In the genomic region with DNA sequence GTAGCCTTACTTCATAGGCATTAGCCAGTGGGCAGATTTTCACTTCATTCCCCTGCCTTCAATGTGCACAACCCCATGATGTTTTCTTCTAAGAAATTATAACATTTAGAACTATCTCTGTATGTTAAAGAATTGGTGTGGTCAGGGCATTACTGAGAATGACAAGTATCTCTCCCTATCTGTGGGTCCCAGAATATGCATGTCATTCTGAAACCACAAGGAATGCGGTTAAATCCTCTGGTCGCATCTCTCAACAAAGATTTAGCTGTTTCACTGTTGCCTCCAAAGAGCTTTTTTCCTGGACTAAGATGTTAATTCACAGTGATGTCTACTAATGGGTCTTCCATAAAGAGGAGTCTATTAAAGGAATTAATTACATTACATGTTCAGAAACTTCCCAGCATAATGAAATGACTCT, we compare ENCODE assay signal across 15 cellular contexts.
DNase-seq lines count a peak whose midpoint lies in the region; ATAC-seq and TF ChIP-seq lines count a peak whose summit lies in the region.
"Had no signal": no experiment of that assay in that cellular context is flagged by ENCODE, and none has a peak within 500 bp of the region (broad histone marks: within the 10 kb centered on the region; RNA-seq: fewer than 3 reads in every experiment).

No MANE protein-coding gene starts in this region.

- no peak overlapping the region for H3K23ac ChIP-seq in mesenchymal stem cell (ENCODE audit: low read length in 2 of 2)

- peaks cover 68% of the 10 kb centered on the region for H3K4me1 ChIP-seq in Loucy (ENCODE audit: insufficient read depth, low read length, poor library complexity, severe bottlenecking)
- peaks cover 7% of the 10 kb centered on the region for H3K4me1 ChIP-seq in mesenchymal stem cell (ENCODE audit: control insufficient read depth, insufficient read depth, low read depth, low read length)
- no peaks in the 10 kb centered on the region for H3K4me1 ChIP-seq in foreskin keratinocyte
- H3K4me1 ChIP-seq: tibial nerve had no signal

- no peaks in the 10 kb centered on the region for H3K9me2 ChIP-seq in Loucy (replicated peaks; ENCODE audit: low read depth, low read length)

- H3K14ac ChIP-seq in mesenchymal stem cell (ENCODE audit: low read length in 2 of 2): no peak overlapping the region

- no peaks in the 10 kb centered on the region for H3K9me3 ChIP-seq in Loucy (ENCODE audit: insufficient read depth, low read depth, low read length)
- no peaks in the 10 kb centered on the region for H3K9me3 ChIP-seq in mesenchymal stem cell (ENCODE audit: control insufficient read depth, low read length)
- H3K9me3 ChIP-seq: tibial nerve had no signal

- H3K4me3 Mint-ChIP-seq in activated T-helper 1 cell treated with anti-CD3 and anti-CD28 coated beads, Interleukin-12 subunit alpha, Interleukin-12 subunit beta, Interleukin-2, Interleukin-4 antibody, amounts not matched to agents 30 ng/mL and 10 ng/mL and 1 ng/mL, durations not matched to agents 14 hours and 24 hours and 36 hours: peak overlapping the region; percentile 69
- H3K4me3 Mint-ChIP-seq: effector memory CD8-positive, alpha-beta T cell had no signal

- H2BK120ac ChIP-seq in mesenchymal stem cell (ENCODE audit: low read depth, low read length): no peak overlapping the region

- intact Hi-C loops in activated T-helper 1 cell treated with anti-CD3 and anti-CD28 coated beads, Interleukin-12 subunit alpha, Interleukin-12 subunit beta, Interleukin-2, Interleukin-4 antibody, amounts not matched to agents 30 ng/mL and 10 ng/mL and 1 ng/mL, durations not matched to agents 14 hours and 24 hours and 36 hours (cut with micrococcal nuclease): loop anchor here (1.0 to 2.0 kb wide), 4 partner anchors 12 to 83 kb away; partner anchors contain the start of genes LIF and OSM

- H2BK5ac ChIP-seq in mesenchymal stem cell (ENCODE audit: low read depth, low read length, poor library complexity, severe bottlenecking): no peak overlapping the region

- TF ChIP-seq CTCF in Loucy (conservative IDR thresholded peaks at IDR 0.05; ENCODE audit: low read length) (no peak), foreskin keratinocyte (conservative IDR thresholded peaks at IDR 0.05) (no peak)

- peak overlapping the region; percentile 33 for H3K4me2 ChIP-seq in Loucy (ENCODE audit: low read depth, low read length, poor library complexity, severe bottlenecking)
- no peak overlapping the region for H3K4me2 ChIP-seq in mesenchymal stem cell (ENCODE audit: low read length, poor library complexity, severe bottlenecking)

- no peak overlapping the region for H2AK5ac ChIP-seq in mesenchymal stem cell (ENCODE audit: low read length, severe bottlenecking)

- peak overlapping the region; percentile 95 for H3K27ac Mint-ChIP-seq in activated T-helper 1 cell treated with anti-CD3 and anti-CD28 coated beads, Interleukin-12 subunit alpha, Interleukin-12 subunit beta, Interleukin-2, Interleukin-4 antibody, amounts not matched to agents 30 ng/mL and 10 ng/mL and 1 ng/mL, durations not matched to agents 14 hours and 24 hours and 36 hours
- H3K27ac Mint-ChIP-seq: effector memory CD8-positive, alpha-beta T cell had no signal

- WGBS in mesenchymal stem cell: 10% methylated on average over 2 of the region's 2 CpGs

- no peaks in the 10 kb centered on the region for H3K79me2 ChIP-seq in Loucy (ENCODE audit: insufficient read depth, low read length)

- peaks cover 2% of the 10 kb centered on the region for H3K36me3 Mint-ChIP-seq in activated T-helper 1 cell treated with anti-CD3 and anti-CD28 coated beads, Interleukin-12 subunit alpha, Interleukin-12 subunit beta, Interleukin-2, Interleukin-4 antibody, amounts not matched to agents 30 ng/mL and 10 ng/mL and 1 ng/mL, durations not matched to agents 14 hours and 24 hours and 36 hours (ENCODE audit: low read depth)

- in situ Hi-C loops in Caki2 (cut with HindIII; ENCODE audit: low pct_unique_long_range_greater_than_20kb, low sequenced_read_pairs): no loop called here

- peaks cover 96% of the 10 kb centered on the region for H3K4me1 Mint-ChIP-seq in activated T-helper 1 cell treated with anti-CD3 and anti-CD28 coated beads, Interleukin-12 subunit alpha, Interleukin-12 subunit beta, Interleukin-2, Interleukin-4 antibody, amounts not matched to agents 30 ng/mL and 10 ng/mL and 1 ng/mL, durations not matched to agents 14 hours and 24 hours and 36 hours (ENCODE audit: low read depth)

- H3K27me3 ChIP-seq in Loucy (ENCODE audit: insufficient read depth, low read length, poor library complexity, severe bottlenecking) (no peaks in the 10 kb centered on the region), mesenchymal stem cell (ENCODE audit: control insufficient read depth in 1 of 2, insufficient read depth in 1 of 2, low read length in 2 of 2) (no peaks in the 10 kb centered on the region), foreskin keratinocyte (peaks cover 12% of the 10 kb centered on the region)
- H3K27me3 ChIP-seq: tibial nerve had no signal

- H2BK15ac ChIP-seq in mesenchymal stem cell (ENCODE audit: low read depth, poor library complexity, severe bottlenecking): no peak overlapping the region

- H3K18ac ChIP-seq in mesenchymal stem cell (ENCODE audit: low read depth in 1 of 2, low read length in 2 of 2): no peak overlapping the region

- H3K4ac ChIP-seq in mesenchymal stem cell (ENCODE audit: low read depth in 1 of 2, low read length in 2 of 2): no peak overlapping the region

- H3K27ac ChIP-seq in mesenchymal stem cell (ENCODE audit: low read length, poor library complexity, severe bottlenecking): peak overlapping the region; percentile 89
- no peak overlapping the region for H3K27ac ChIP-seq in foreskin keratinocyte
- H3K27ac ChIP-seq: tibial nerve had no signal

- H3K4me3 ChIP-seq in Loucy (ENCODE audit: low read length, poor library complexity, severe bottlenecking) (no peak overlapping the region), mesenchymal stem cell (ENCODE audit: insufficient read depth in 1 of 2, low read depth in 1 of 2, low read length in 2 of 2) (no peak overlapping the region)
- H3K4me3 ChIP-seq: tibial nerve had no signal

- H3F3A ChIP-seq in Loucy (ENCODE audit: low read depth): 0 out of 2 replicates have a peak, but pooled peaks cover 3% of the 10 kb centered on the region

- DNase-seq in Caki2 (ENCODE audit: low read depth) (peak; percentile 78), mesenchymal stem cell (peak; percentile 85), foreskin keratinocyte (no peak), NAMALWA (ENCODE audit: low spot score) (no peak), hippocampal formation (lab: John Stamatoyannopoulos, UW) (no peak)
- DNase-seq in activated T-helper 1 cell treated with anti-CD3 and anti-CD28 coated beads, Interleukin-12 subunit alpha, Interleukin-12 subunit beta, Interleukin-2, Interleukin-4 antibody, amounts not matched to agents 30 ng/mL and 10 ng/mL and 1 ng/mL, durations not matched to agents 14 hours and 24 hours and 36 hours (ENCODE audit: low spot score): peak; percentile 25
- DNase-seq: amniotic stem cell; effector memory CD8-positive, alpha-beta T cell; hypothalamus; midbrain; NCI-H1930; retina had no signal

- H3K9ac ChIP-seq in Loucy (ENCODE audit: low read depth, low read length, poor library complexity, severe bottlenecking) (no peak overlapping the region), mesenchymal stem cell (ENCODE audit: low read length) (no peak overlapping the region)

- no peaks in the 10 kb centered on the region for H3K9me3 Mint-ChIP-seq in activated T-helper 1 cell treated with anti-CD3 and anti-CD28 coated beads, Interleukin-12 subunit alpha, Interleukin-12 subunit beta, Interleukin-2, Interleukin-4 antibody, amounts not matched to agents 30 ng/mL and 10 ng/mL and 1 ng/mL, durations not matched to agents 14 hours and 24 hours and 36 hours
- H3K9me3 Mint-ChIP-seq: effector memory CD8-positive, alpha-beta T cell had no signal

- H4K91ac ChIP-seq in mesenchymal stem cell (ENCODE audit: low read length): no peak overlapping the region

- H2BK12ac ChIP-seq in mesenchymal stem cell (ENCODE audit: low read length in 2 of 2): no peak overlapping the region

- no peaks in the 10 kb centered on the region for H3K36me3 ChIP-seq in Loucy (ENCODE audit: insufficient read depth, low read length)
- H3K36me3 ChIP-seq in mesenchymal stem cell (ENCODE audit: control insufficient read depth in 1 of 2, insufficient read depth in 2 of 2, low read depth in 1 of 2, low read length in 2 of 2): no peaks in the 10 kb centered on the region
- H3K36me3 ChIP-seq: tibial nerve had no signal

- H3K79me1 ChIP-seq in mesenchymal stem cell (replicated peaks; ENCODE audit: low read length, poor library complexity, severe bottlenecking): no peaks in the 10 kb centered on the region

- no peak overlapping the region for H4K8ac ChIP-seq in mesenchymal stem cell (ENCODE audit: low read length)

- no peaks in the 10 kb centered on the region for H4K20me1 ChIP-seq in Loucy (ENCODE audit: insufficient read depth, low read length, poor library complexity, severe bottlenecking)

- ATAC-seq in foreskin keratinocyte (no peak), HG02571 (IDR thresholded peaks at IDR 0.05; ENCODE audit: unreplicated experiment) (no peak)
- ATAC-seq: effector memory CD8-positive, alpha-beta T cell had no signal

- H2AFZ ChIP-seq in Loucy (ENCODE audit: low read length) (no peak overlapping the region), mesenchymal stem cell (ENCODE audit: low read depth, low read length) (no peak overlapping the region)

- H3K27me3 Mint-ChIP-seq in activated T-helper 1 cell treated with anti-CD3 and anti-CD28 coated beads, Interleukin-12 subunit alpha, Interleukin-12 subunit beta, Interleukin-2, Interleukin-4 antibody, amounts not matched to agents 30 ng/mL and 10 ng/mL and 1 ng/mL, durations not matched to agents 14 hours and 24 hours and 36 hours (ENCODE audit: insufficient read depth): no peaks in the 10 kb centered on the region
- H3K27me3 Mint-ChIP-seq: effector memory CD8-positive, alpha-beta T cell had no signal

Comparison
In these comparisons a context has a peak if more than half of its experiments do, and no peak if none do; other contexts are left out.
1. DNase-seq: peak in Caki2 (single experiment), activated T-helper 1 cell treated with anti-CD3 and anti-CD28 coated beads, Interleukin-12 subunit alpha, Interleukin-12 subunit beta, Interleukin-2, Interleukin-4 antibody, amounts not matched to agents 30 ng/mL and 10 ng/mL and 1 ng/mL, durations not matched to agents 14 hours and 24 hours and 36 hours (single experiment) and mesenchymal stem cell (single experiment); none in foreskin keratinocyte (0 of 2), NAMALWA (single experiment) and hippocampal formation (0 of 2).